ENCODE assay signal across 1 cellular context in genomic region chr2:216192931-216193330, GRCh38.
TF ChIP-seq lines count a peak whose summit lies in the region.

No MANE protein-coding gene starts in this region.

TF ChIP-seq in WTC11, 78 proteins besides CTCF, POLR2A, EP300 and RAD21 (continued from another document):
- TF ChIP-seq, protein P1, sequence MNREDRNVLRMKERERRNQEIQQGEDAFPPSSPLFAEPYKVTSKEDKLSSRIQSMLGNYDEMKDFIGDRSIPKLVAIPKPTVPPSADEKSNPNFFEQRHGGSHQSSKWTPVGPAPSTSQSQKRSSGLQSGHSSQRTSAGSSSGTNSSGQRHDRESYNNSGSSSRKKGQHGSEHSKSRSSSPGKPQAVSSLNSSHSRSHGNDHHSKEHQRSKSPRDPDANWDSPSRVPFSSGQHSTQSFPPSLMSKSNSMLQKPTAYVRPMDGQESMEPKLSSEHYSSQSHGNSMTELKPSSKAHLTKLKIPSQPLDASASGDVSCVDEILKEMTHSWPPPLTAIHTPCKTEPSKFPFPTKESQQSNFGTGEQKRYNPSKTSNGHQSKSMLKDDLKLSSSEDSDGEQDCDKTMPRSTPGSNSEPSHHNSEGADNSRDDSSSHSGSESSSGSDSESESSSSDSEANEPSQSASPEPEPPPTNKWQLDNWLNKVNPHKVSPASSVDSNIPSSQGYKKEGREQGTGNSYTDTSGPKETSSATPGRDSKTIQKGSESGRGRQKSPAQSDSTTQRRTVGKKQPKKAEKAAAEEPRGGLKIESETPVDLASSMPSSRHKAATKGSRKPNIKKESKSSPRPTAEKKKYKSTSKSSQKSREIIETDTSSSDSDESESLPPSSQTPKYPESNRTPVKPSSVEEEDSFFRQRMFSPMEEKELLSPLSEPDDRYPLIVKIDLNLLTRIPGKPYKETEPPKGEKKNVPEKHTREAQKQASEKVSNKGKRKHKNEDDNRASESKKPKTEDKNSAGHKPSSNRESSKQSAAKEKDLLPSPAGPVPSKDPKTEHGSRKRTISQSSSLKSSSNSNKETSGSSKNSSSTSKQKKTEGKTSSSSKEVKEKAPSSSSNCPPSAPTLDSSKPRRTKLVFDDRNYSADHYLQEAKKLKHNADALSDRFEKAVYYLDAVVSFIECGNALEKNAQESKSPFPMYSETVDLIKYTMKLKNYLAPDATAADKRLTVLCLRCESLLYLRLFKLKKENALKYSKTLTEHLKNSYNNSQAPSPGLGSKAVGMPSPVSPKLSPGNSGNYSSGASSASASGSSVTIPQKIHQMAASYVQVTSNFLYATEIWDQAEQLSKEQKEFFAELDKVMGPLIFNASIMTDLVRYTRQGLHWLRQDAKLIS (CRISPR knock-in tag; IDR thresholded peaks at IDR 0.05; ENCODE audit: borderline replicate concordance): no peak
- TF ChIP-seq CBFB (CRISPR knock-in tag; IDR thresholded peaks at IDR 0.05; ENCODE audit: low read depth) (no peak), ZNF232 (CRISPR knock-in tag; IDR thresholded peaks at IDR 0.05) (no peak), JAZF1 (CRISPR knock-in tag; IDR thresholded peaks at IDR 0.05) (no peak), NR2C2 (CRISPR knock-in tag; IDR thresholded peaks at IDR 0.05) (no peak), SOX15 (CRISPR knock-in tag; IDR thresholded peaks at IDR 0.05) (no peak), ETV6 (CRISPR knock-in tag; IDR thresholded peaks at IDR 0.05) (no peak), TP53 (CRISPR knock-in tag; IDR thresholded peaks at IDR 0.05) (no peak), ELF4 (CRISPR knock-in tag; IDR thresholded peaks at IDR 0.05; ENCODE audit: low read depth) (no peak), NFATC4 (CRISPR knock-in tag; IDR thresholded peaks at IDR 0.05) (no peak), PRRX2 (CRISPR knock-in tag; IDR thresholded peaks at IDR 0.05) (no peak), OVOL2 (CRISPR knock-in tag; IDR thresholded peaks at IDR 0.05; ENCODE audit: borderline replicate concordance) (no peak), CREM (CRISPR knock-in tag; IDR thresholded peaks at IDR 0.05) (no peak)
- TF ChIP-seq, protein P2, sequence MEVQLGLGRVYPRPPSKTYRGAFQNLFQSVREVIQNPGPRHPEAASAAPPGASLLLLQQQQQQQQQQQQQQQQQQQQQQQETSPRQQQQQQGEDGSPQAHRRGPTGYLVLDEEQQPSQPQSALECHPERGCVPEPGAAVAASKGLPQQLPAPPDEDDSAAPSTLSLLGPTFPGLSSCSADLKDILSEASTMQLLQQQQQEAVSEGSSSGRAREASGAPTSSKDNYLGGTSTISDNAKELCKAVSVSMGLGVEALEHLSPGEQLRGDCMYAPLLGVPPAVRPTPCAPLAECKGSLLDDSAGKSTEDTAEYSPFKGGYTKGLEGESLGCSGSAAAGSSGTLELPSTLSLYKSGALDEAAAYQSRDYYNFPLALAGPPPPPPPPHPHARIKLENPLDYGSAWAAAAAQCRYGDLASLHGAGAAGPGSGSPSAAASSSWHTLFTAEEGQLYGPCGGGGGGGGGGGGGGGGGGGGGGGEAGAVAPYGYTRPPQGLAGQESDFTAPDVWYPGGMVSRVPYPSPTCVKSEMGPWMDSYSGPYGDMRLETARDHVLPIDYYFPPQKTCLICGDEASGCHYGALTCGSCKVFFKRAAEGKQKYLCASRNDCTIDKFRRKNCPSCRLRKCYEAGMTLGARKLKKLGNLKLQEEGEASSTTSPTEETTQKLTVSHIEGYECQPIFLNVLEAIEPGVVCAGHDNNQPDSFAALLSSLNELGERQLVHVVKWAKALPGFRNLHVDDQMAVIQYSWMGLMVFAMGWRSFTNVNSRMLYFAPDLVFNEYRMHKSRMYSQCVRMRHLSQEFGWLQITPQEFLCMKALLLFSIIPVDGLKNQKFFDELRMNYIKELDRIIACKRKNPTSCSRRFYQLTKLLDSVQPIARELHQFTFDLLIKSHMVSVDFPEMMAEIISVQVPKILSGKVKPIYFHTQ (CRISPR knock-in tag; IDR thresholded peaks at IDR 0.05): no peak
- TF ChIP-seq, protein P3, sequence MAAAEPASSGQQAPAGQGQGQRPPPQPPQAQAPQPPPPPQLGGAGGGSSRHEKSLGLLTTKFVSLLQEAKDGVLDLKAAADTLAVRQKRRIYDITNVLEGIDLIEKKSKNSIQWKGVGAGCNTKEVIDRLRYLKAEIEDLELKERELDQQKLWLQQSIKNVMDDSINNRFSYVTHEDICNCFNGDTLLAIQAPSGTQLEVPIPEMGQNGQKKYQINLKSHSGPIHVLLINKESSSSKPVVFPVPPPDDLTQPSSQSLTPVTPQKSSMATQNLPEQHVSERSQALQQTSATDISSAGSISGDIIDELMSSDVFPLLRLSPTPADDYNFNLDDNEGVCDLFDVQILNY (CRISPR knock-in tag; IDR thresholded peaks at IDR 0.05): no peak
TF ChIP-seq in WTC11: peak in this region for 0.
